8 cellular contexts compared by ENCODE assay signal in genomic region chr14:91286530-91286937, GRCh38. TPM values are rescaled to one million over a fixed set of nuclear protein-coding genes. Genes with fewer than 3 reads are reported as not detected.
DNase-seq lines count a peak whose midpoint lies in the region; ATAC-seq and TF ChIP-seq lines count a peak whose summit lies in the region.

No MANE protein-coding gene starts in this region.

- H3K27me3 ChIP-seq in kidney epithelial cell (ENCODE audit: control insufficient read depth, insufficient read depth, low read length): no peaks in the 10 kb centered on the region

- peak; percentile 80 to 86 for ATAC-seq in activated CD4-positive, CD25-positive, alpha-beta regulatory T cell treated with anti-CD3 and anti-CD28 coated beads, Interleukin-2, amount 50 U/mL, for 24 hours
- no peak for ATAC-seq in GM19467 (IDR thresholded peaks at IDR 0.05; ENCODE audit: unreplicated experiment)

- TF ChIP-seq CTCF in AG09319 (IDR thresholded peaks at IDR 0.05; ENCODE audit: low read depth, low read length) (peak; percentile 88), kidney epithelial cell (IDR thresholded peaks at IDR 0.05; ENCODE audit: insufficient read depth, low read length, poor library complexity, severe bottlenecking) (peak; percentile 87)

- H3K27ac ChIP-seq in caudate nucleus (ENCODE audit: low read depth, low read length): no peak overlapping the region

- H3K4me3 ChIP-seq in kidney epithelial cell (ENCODE audit: low read depth, low read length): no peak overlapping the region

- DNase-seq in AG09319 (ENCODE audit: extremely low read depth, low read depth) (peak; percentile 31), H4 (ENCODE audit: low spot score) (peak; percentile 53), NCI-H345 treated with DMSO at 0.1 percent for 48 hours (lab: John Stamatoyannopoulos, UW; ENCODE audit: unreplicated experiment) (peak; percentile 38), caudate nucleus (lab: John Stamatoyannopoulos, UW) (peak in 38 of 61 donors; percentile 4 to 75 (median 35)), kidney epithelial cell (ENCODE audit: low read depth) (no peak)
- peak; percentile 67 for DNase-seq in stimulated activated CD4-positive, alpha-beta T cell treated with anti-CD3 and anti-CD28 coated beads, Interleukin-2, amount 100 ng/mL, for 4 hours (ENCODE audit: low read depth)

- no peaks in the 10 kb centered on the region for H3K36me3 ChIP-seq in kidney epithelial cell (ENCODE audit: control insufficient read depth, insufficient read depth, low read length)

RNA-seq across cellular contexts. Expression of gene GPR68, which starts 42.0 kb away (rescaled TPM):
- 0.04 TPM in 1 of 2 replicates, not detected in the other for total RNA-seq in H4 (2014; rRNA removed; shearing (Covaris generic))
- 3.4 and 4.7 TPM in 2 replicates for total RNA-seq in kidney epithelial cell
